ENCODE assay signal across 8 cellular contexts in genomic region chr16:228917-229730, GRCh38. TPM values are rescaled to one million over a fixed set of nuclear protein-coding genes. Genes with fewer than 3 reads are reported as not detected.
DNase-seq lines count a peak whose midpoint lies in the region; ATAC-seq, FAIRE-seq and TF ChIP-seq lines count a peak whose summit lies in the region.

LUC7L (minus strand) TSS chr16:229449; CDS start chr16:229339, 110 bp downstream.

- H3K27me3 Mint-ChIP-seq in WTC11 (ENCODE audit: low read depth): no peaks in the 10 kb centered on the region

- H3K27ac Mint-ChIP-seq in WTC11: peak within 1 kb of the TSS; percentile 74; the same call in 1 of the 2 replicates

- H3K4me1 ChIP-seq in A673 (ENCODE audit: insufficient read depth, low read length, poor library complexity, severe bottlenecking): peaks cover 11% of the 10 kb centered on the region
- H3K4me1 ChIP-seq in smooth muscle cell (ENCODE audit: low read depth): peaks cover 12% of the 10 kb centered on the region

- H4K20me1 ChIP-seq in smooth muscle cell (ENCODE audit: low read depth): peaks cover 48% of the 10 kb centered on the region

- peak within 1 kb of the TSS; percentile 94 for H3K4me3 Mint-ChIP-seq in WTC11

- ATAC-seq in GM18870 (IDR thresholded peaks at IDR 0.05; ENCODE audit: unreplicated experiment): peak; percentile 51
- peak; percentile 82 for ATAC-seq in HG03135 (IDR thresholded peaks at IDR 0.05; ENCODE audit: unreplicated experiment)
- ATAC-seq in WTC11: peak; percentile 90

- peaks cover 21% of the 10 kb centered on the region for H3K4me1 Mint-ChIP-seq in WTC11

- peak within 1 kb of the TSS; percentile 89 for H3K4me2 ChIP-seq in smooth muscle cell

- H3K36me3 Mint-ChIP-seq in WTC11: peaks cover 36% of the 10 kb centered on the region

- H3K27ac ChIP-seq in A673 (ENCODE audit: low read depth, low read length, poor library complexity, severe bottlenecking) (peak within 1 kb of the TSS; percentile 98), smooth muscle cell (ENCODE audit: low read depth) (peak within 1 kb of the TSS; percentile 99)

- peaks cover 35% of the 10 kb centered on the region for H3K36me3 ChIP-seq in A673 (ENCODE audit: insufficient read depth, low read length, poor library complexity, severe bottlenecking)
- peaks cover 7% of the 10 kb centered on the region for H3K36me3 ChIP-seq in bronchial epithelial cell (ENCODE audit: control insufficient read depth, insufficient read depth, low read length)
- H3K36me3 ChIP-seq in smooth muscle cell (ENCODE audit: low read depth): peaks cover 19% of the 10 kb centered on the region

- H3K4me3 ChIP-seq in A673 (ENCODE audit: low read depth, low read length, poor library complexity, severe bottlenecking): peak within 1 kb of the TSS; percentile 91
- H3K4me3 ChIP-seq in bronchial epithelial cell (ENCODE audit: low read depth, low read length): peak within 1 kb of the TSS; percentile 75
- peak within 1 kb of the TSS; percentile 98 for H3K4me3 ChIP-seq in smooth muscle cell

- POLR2A ChIA-PET in A673 (lab: Charles Lee; ENCODE audit: low non-redundant PET) (interaction anchor here (0.5 kb wide), 1 partner anchor 751 kb away, joined by 4 read pairs; no protein-coding TSS in a partner anchor), WTC11 (lab: Charles Lee) (interaction anchor here (0.5 to 1.0 kb wide), 2 partner anchors 80 to 132 kb away, joined by 3 to 4 read pairs; no protein-coding TSS in a partner anchor)

- BruUV-seq in A673 (replicated peaks; lab: Mats Ljungman, UMichigan): TSS peak; percentile 75

- H3K9me3 ChIP-seq in A673 (ENCODE audit: low read depth, low read length, poor library complexity, severe bottlenecking) (no peaks in the 10 kb centered on the region), smooth muscle cell (replicated peaks; ENCODE audit: low read depth) (no peaks in the 10 kb centered on the region)

- peak within 1 kb of the TSS; percentile 85 for H2AFZ ChIP-seq in smooth muscle cell (ENCODE audit: low read depth)

- WGBS in smooth muscle cell (ENCODE audit: low lambda C conversion rate): 3% methylated on average over 82 of the region's 84 CpGs

- intact Hi-C loops in A673 (cut with micrococcal nuclease; ENCODE audit: unreplicated experiment): no loop called here

- DNase-seq in A673 (ENCODE audit: low spot score) (peak; percentile 96), NCI-H2196 treated with DMSO at 0.1 percent for 48 hours (lab: John Stamatoyannopoulos, UW; ENCODE audit: unreplicated experiment) (peak; percentile 84), WTC11 (ENCODE audit: low spot score) (peak; percentile 91), bronchial epithelial cell (ENCODE audit: low read depth) (peak; percentile 68), iPS-NIHi11 (ENCODE audit: low spot score) (peak; percentile 95), smooth muscle cell (lab: John Stamatoyannopoulos, UW; ENCODE audit: unreplicated experiment) (peak; percentile 73)

- CTCF ChIA-PET in A673 (lab: Charles Lee) (interaction anchor here (0.6 to 0.7 kb wide), 2 partner anchors 54 to 132 kb away, joined by 3 read pairs; no protein-coding TSS in a partner anchor), WTC11 (lab: Charles Lee) (interaction anchor here (0.6 to 3.0 kb wide), 8 partner anchors 12 to 141 kb away, joined by 3 to 13 read pairs (median 4); partner anchors contain the start of genes AXIN1 and MRPL28)

- peak within 1 kb of the TSS; percentile 97 for H3K9ac ChIP-seq in smooth muscle cell (ENCODE audit: low read depth)

- no peak for FAIRE-seq in bronchial epithelial cell (lab: Jason Lieb, UNC)

- TF ChIP-seq CTCF in A673 (conservative IDR thresholded peaks at IDR 0.05; ENCODE audit: low read depth, low read length): no peak
- TF ChIP-seq CTCF in WTC11 (IDR thresholded peaks at IDR 0.05): no peak
- no peak for TF ChIP-seq CTCF in bronchial epithelial cell (IDR thresholded peaks at IDR 0.05; ENCODE audit: insufficient read depth, low read length, severe bottlenecking)
- no peak for TF ChIP-seq CTCF in smooth muscle cell (IDR thresholded peaks at IDR 0.05; ENCODE audit: borderline replicate concordance, insufficient read depth, poor library complexity, severe bottlenecking)

- H3K9me3 Mint-ChIP-seq in WTC11: no peaks in the 10 kb centered on the region

- H3K27me3 ChIP-seq in A673 (replicated peaks; ENCODE audit: insufficient read depth, low read depth, low read length, poor library complexity) (no peaks in the 10 kb centered on the region), bronchial epithelial cell (ENCODE audit: control insufficient read depth, insufficient read depth, low read length) (no peaks in the 10 kb centered on the region), smooth muscle cell (ENCODE audit: low read depth) (no peaks in the 10 kb centered on the region)

- H3F3A ChIP-seq in smooth muscle cell (ENCODE audit: low read depth): no peaks in the 10 kb centered on the region

- peaks cover 47% of the 10 kb centered on the region for H3K79me2 ChIP-seq in smooth muscle cell (ENCODE audit: low read depth)

TF ChIP-seq in WTC11, 78 proteins besides CTCF, POLR2A, EP300 and RAD21 (continues in another document):
- TF ChIP-seq HMGXB4 (CRISPR knock-in tag; IDR thresholded peaks at IDR 0.05) (peak; percentile 88; the same call in 1 of the 2 replicates), SP1 (CRISPR knock-in tag; conservative IDR thresholded peaks at IDR 0.05) (peak; percentile 84), MAX (CRISPR knock-in tag; IDR thresholded peaks at IDR 0.05) (peak; percentile 99), MXD4 (CRISPR knock-in tag; IDR thresholded peaks at IDR 0.05; ENCODE audit: borderline replicate concordance) (no peak), ZSCAN18 (CRISPR knock-in tag; IDR thresholded peaks at IDR 0.05) (no peak), TEAD1 (CRISPR knock-in tag; IDR thresholded peaks at IDR 0.05) (peak; percentile 96), ATF2 (CRISPR knock-in tag; IDR thresholded peaks at IDR 0.05; ENCODE audit: borderline replicate concordance, low read depth) (no peak), ZNF425 (CRISPR knock-in tag; conservative IDR thresholded peaks at IDR 0.05) (no peak), FOXJ3 (CRISPR knock-in tag; IDR thresholded peaks at IDR 0.05; ENCODE audit: borderline replicate concordance) (no peak), ATF1 (CRISPR knock-in tag; IDR thresholded peaks at IDR 0.05) (no peak)

RNA-seq across cellular contexts. Expression of gene LUC7L, which starts in this region (rescaled TPM):
- total RNA-seq in A673 (2021) (128 and 152 TPM in 2 replicates), WTC11 (2021) (111 to 135 TPM (median 130 TPM) in 3 replicates), bronchial epithelial cell (28.5 and 29.5 TPM in 2 replicates), smooth muscle cell (63.3 and 70.6 TPM in 2 replicates)
- 56.2 and 70.2 TPM in 2 replicates for polyA plus RNA-seq in smooth muscle cell

Comparison
In these comparisons a context has a peak if more than half of its experiments do, and no peak if none do; other contexts are left out.
1. Peak in every context shown above with its lines: DNase-seq, ATAC-seq, H3K4me3 ChIP-seq and H3K27ac ChIP-seq.